17 cellular contexts compared by ENCODE assay signal in the genomic region with DNA sequence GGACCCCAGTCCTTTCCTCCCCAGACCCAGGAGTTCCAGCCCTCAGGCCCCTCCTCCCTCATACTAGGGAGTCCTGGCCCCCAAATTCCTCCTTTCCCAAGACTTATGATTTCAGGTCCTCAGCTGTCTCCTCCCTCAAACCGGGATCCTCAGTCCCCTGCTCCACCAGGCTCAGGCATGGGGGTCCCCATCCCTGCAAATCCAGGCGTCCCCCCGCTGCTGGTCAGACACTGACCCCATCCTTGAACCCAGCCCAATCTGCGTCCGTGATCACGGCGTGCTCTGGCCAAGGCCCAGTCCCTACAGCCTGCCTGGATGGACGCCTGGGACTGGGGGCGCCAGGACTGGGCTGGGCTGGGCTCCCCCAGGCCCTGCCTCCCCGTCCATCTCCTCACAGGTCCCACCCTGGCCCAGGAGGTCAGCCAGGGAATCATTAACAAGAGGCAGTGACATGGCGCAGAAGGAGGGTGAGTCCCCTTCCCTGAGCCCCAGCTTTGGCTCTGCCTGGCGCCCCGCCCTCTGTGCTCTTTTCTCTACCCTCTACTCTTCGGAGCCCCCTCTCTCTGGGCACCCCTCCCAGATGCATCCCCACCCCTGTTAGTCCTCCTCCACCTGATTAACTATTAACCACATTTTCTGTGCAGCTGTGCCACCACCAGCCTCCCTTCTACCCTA. TPM values are rescaled to one million over a fixed set of nuclear protein-coding genes. Genes with fewer than 3 reads are reported as not detected.
A peak's percentile ranks its signal among the peaks of the same experiment; 100 is the strongest.
DNase-seq lines count a peak whose midpoint lies in the region; ATAC-seq and TF ChIP-seq lines count a peak whose summit lies in the region.
"Had no signal": no experiment of that assay in that cellular context is flagged by ENCODE, and none has a peak within 500 bp of the region (broad histone marks: within the 10 kb centered on the region; RNA-seq: fewer than 3 reads in every experiment).

No MANE protein-coding gene starts in this region.

- H3K4me3 Mint-ChIP-seq in activated T-cell treated with anti-CD3 and anti-CD28 coated beads, Interleukin-2, amount 50 U/mL, for 24 hours, result no peak overlapping the region
- peak overlapping the region in 1 of 2 donors; percentile 15 for H3K4me3 Mint-ChIP-seq in activated T-cell treated with anti-CD3 and anti-CD28 coated beads, Interleukin-2, amount 50 U/mL, for 72 hours
- H3K4me3 Mint-ChIP-seq in effector memory CD8-positive, alpha-beta T cell, result peak overlapping the region; percentile 36 to 80
- H3K4me3 Mint-ChIP-seq: activated CD8-positive, alpha-beta T cell treated with anti-CD3 and anti-CD28 coated beads for 36 hours had no signal

- peaks cover 9% of the 10 kb centered on the region for H3K27me3 Mint-ChIP-seq in activated T-cell treated with anti-CD3 and anti-CD28 coated beads, Interleukin-2, amount 50 U/mL, for 24 hours
- H3K27me3 Mint-ChIP-seq in activated T-cell treated with anti-CD3 and anti-CD28 coated beads, Interleukin-2, amount 50 U/mL, for 72 hours (ENCODE audit: low read depth), result peaks cover 18% of the 10 kb centered on the region
- H3K27me3 Mint-ChIP-seq in effector memory CD8-positive, alpha-beta T cell, result peaks cover 11 to 14% of the 10 kb centered on the region in 2 donors

- H3K9me3 ChIP-seq in lung (ENCODE audit: control insufficient read depth in 2 of 2, insufficient read depth in 1 of 2, low read length in 1 of 2), result no peaks in the 10 kb centered on the region
- H3K9me3 ChIP-seq: testis had no signal

- 65 to 86% methylated on average over 14 of the region's 14 CpGs for WGBS in lung, 2 donors

- H3K9me3 Mint-ChIP-seq in activated T-cell treated with anti-CD3 and anti-CD28 coated beads, Interleukin-2, amount 50 U/mL, for 24 hours, result no peaks in the 10 kb centered on the region
- H3K9me3 Mint-ChIP-seq in activated T-cell treated with anti-CD3 and anti-CD28 coated beads, Interleukin-2, amount 50 U/mL, for 72 hours, result no peaks in the 10 kb centered on the region
- no peaks in the 10 kb centered on the region for H3K9me3 Mint-ChIP-seq in effector memory CD8-positive, alpha-beta T cell
- H3K9me3 Mint-ChIP-seq: activated CD8-positive, alpha-beta T cell treated with anti-CD3 and anti-CD28 coated beads for 36 hours had no signal

- no peaks in the 10 kb centered on the region for H3K36me3 Mint-ChIP-seq in activated T-cell treated with anti-CD3 and anti-CD28 coated beads, Interleukin-2, amount 50 U/mL, for 24 hours (ENCODE audit: low read depth)
- no peaks in the 10 kb centered on the region for H3K36me3 Mint-ChIP-seq in activated T-cell treated with anti-CD3 and anti-CD28 coated beads, Interleukin-2, amount 50 U/mL, for 72 hours (ENCODE audit: insufficient read depth in 2 of 2)
- H3K36me3 Mint-ChIP-seq in effector memory CD8-positive, alpha-beta T cell (ENCODE audit: insufficient read depth), result peaks cover 12% of the 10 kb centered on the region

- H3K27ac Mint-ChIP-seq in activated T-cell treated with anti-CD3 and anti-CD28 coated beads, Interleukin-2, amount 50 U/mL, for 24 hours, result peak overlapping the region; percentile 59
- H3K27ac Mint-ChIP-seq in activated T-cell treated with anti-CD3 and anti-CD28 coated beads, Interleukin-2, amount 50 U/mL, for 72 hours, result no peak overlapping the region
- peak overlapping the region in 1 of 2 donors; percentile 28 for H3K27ac Mint-ChIP-seq in effector memory CD8-positive, alpha-beta T cell
- H3K27ac Mint-ChIP-seq: activated CD8-positive, alpha-beta T cell treated with anti-CD3 and anti-CD28 coated beads for 36 hours had no signal

- DNase-seq in activated T-cell treated with anti-CD3 and anti-CD28 coated beads, Interleukin-2, amount 50 U/mL, for 24 hours, result no peak
- DNase-seq in activated T-cell treated with anti-CD3 and anti-CD28 coated beads, Interleukin-2, amount 50 U/mL, for 72 hours, result no peak
- no peak for DNase-seq in effector memory CD8-positive, alpha-beta T cell
- DNase-seq in lung (ENCODE audit: low spot score), result no peak
- peak in 1 of 49 donors; percentile 48 for DNase-seq in substantia nigra (lab: John Stamatoyannopoulos, UW)
- no peak for DNase-seq in NCI-H2081 (lab: John Stamatoyannopoulos, UW)
- no peak for DNase-seq in stimulated activated CD4-positive, alpha-beta T cell treated with anti-CD3 and anti-CD28 coated beads, Interleukin-4, amount 100 ng/mL, for 24 hours
- DNase-seq: activated CD8-positive, alpha-beta T cell treated with anti-CD3 and anti-CD28 coated beads for 36 hours; activated gamma-delta T cell treated with Interleukin-2 at 50 U/mL for 16 hours; Karpas-422; NCI-H1694 treated with DMSO at 0.1 percent for 48 hours; small intestine; T-helper 9 cell; testis had no signal

- H3K4me3 ChIP-seq in lung, result peak overlapping the region; percentile 27
- H3K4me3 ChIP-seq: testis had no signal

- peaks cover 30% of the 10 kb centered on the region for H3K4me1 Mint-ChIP-seq in activated T-cell treated with anti-CD3 and anti-CD28 coated beads, Interleukin-2, amount 50 U/mL, for 24 hours (ENCODE audit: low read depth)
- H3K4me1 Mint-ChIP-seq in activated T-cell treated with anti-CD3 and anti-CD28 coated beads, Interleukin-2, amount 50 U/mL, for 72 hours (ENCODE audit: low read depth), result peaks cover 40% of the 10 kb centered on the region
- peaks cover 34 to 39% of the 10 kb centered on the region in 2 donors for H3K4me1 Mint-ChIP-seq in effector memory CD8-positive, alpha-beta T cell (ENCODE audit: low read depth in 2 of 2)

- no peaks in the 10 kb centered on the region for H3K27me3 ChIP-seq in lung (ENCODE audit: control insufficient read depth, insufficient read depth)
- H3K27me3 ChIP-seq: testis had no signal

- peaks cover 12 to 31% of the 10 kb centered on the region in 2 donors for H3K4me1 ChIP-seq in lung (ENCODE audit: control insufficient read depth in 2 of 2, insufficient read depth in 2 of 2, low read length in 2 of 2)

- peak overlapping the region in 1 of 2 donors; percentile 84 for H3K27ac ChIP-seq in lung (ENCODE audit: low read depth in 1 of 2, low read length in 1 of 2)
- H3K27ac ChIP-seq in substantia nigra (ENCODE audit: low read depth, low read length, poor library complexity, severe bottlenecking), result peak overlapping the region; percentile 82

- ATAC-seq in activated T-cell treated with anti-CD3 and anti-CD28 coated beads, Interleukin-2, amount 50 U/mL, for 72 hours (replicated peaks in 1 of 2), result no peak
- ATAC-seq in effector memory CD8-positive, alpha-beta T cell (replicated peaks), result no peak
- ATAC-seq in lung (ENCODE audit: insufficient read depth, low FRiP score), result no peak
- no peak for ATAC-seq in HG03196 (IDR thresholded peaks at IDR 0.05; ENCODE audit: unreplicated experiment)
- ATAC-seq: activated CD8-positive, alpha-beta T cell treated with anti-CD3 and anti-CD28 coated beads for 36 hours had no signal

- no peaks in the 10 kb centered on the region for H3K36me3 ChIP-seq in lung (ENCODE audit: control insufficient read depth in 2 of 2, insufficient read depth in 2 of 2, low read length in 2 of 2)

- TF ChIP-seq CTCF in lung (IDR thresholded peaks at IDR 0.05; ENCODE audit: control extremely low read depth, extremely low read depth), result no peak

RNA-seq across cellular contexts. Expression of gene HPN, which starts 0.7 kb away (rescaled TPM):
- under 1 TPM; 0.19 to 0.30 TPM for total RNA-seq in activated T-cell treated with anti-CD3 and anti-CD28 coated beads, Interleukin-2, amount 50 U/mL, for 72 hours
- 10 to 100 TPM; 15.4 to 31.1 TPM for total RNA-seq in lung
- 10 to 100 TPM; 22.5 to 41.4 TPM for polyA plus RNA-seq in lung
- total RNA-seq: A172, endothelial cell of umbilical vein had no signal

RNA-seq across cellular contexts. Expression of gene SCN1B, which starts 11.9 kb away (rescaled TPM):
- total RNA-seq in activated T-cell treated with anti-CD3 and anti-CD28 coated beads, Interleukin-2, amount 50 U/mL, for 72 hours, result 1 to 10 TPM; 2.7 to 4.7 TPM
- total RNA-seq in lung, result 1 to 10 TPM; 1.5 to 8.4 TPM
- 10 to 100 TPM in 1 of 2 donors, 1 to 10 TPM in 1; 9.5 to 12.6 TPM for polyA plus RNA-seq in lung

RNA-seq across cellular contexts. Expression of gene GRAMD1A, which starts 42.1 kb away (rescaled TPM):
- total RNA-seq in activated T-cell treated with anti-CD3 and anti-CD28 coated beads, Interleukin-2, amount 50 U/mL, for 72 hours, result 100 to 1,000 TPM; 233 to 236 TPM
- 100 to 1,000 TPM; 130 to 137 TPM for total RNA-seq in lung
- 100 to 1,000 TPM in 1 of 2 donors, 10 to 100 TPM in 1; 92.2 to 217 TPM for polyA plus RNA-seq in lung

Comparison
In these comparisons a context has a peak if more than half of its experiments do, and no peak if none do; other contexts are left out.
1. RNA of gene HPN, which starts 0.7 kb away (total RNA-seq): 15.4 to 31.1 TPM in lung; 0.19 to 0.30 TPM in activated T-cell treated with anti-CD3 and anti-CD28 coated beads, Interleukin-2, amount 50 U/mL, for 72 hours; every median in the first group is over 10 times any median in the second.